In the genomic region with DNA sequence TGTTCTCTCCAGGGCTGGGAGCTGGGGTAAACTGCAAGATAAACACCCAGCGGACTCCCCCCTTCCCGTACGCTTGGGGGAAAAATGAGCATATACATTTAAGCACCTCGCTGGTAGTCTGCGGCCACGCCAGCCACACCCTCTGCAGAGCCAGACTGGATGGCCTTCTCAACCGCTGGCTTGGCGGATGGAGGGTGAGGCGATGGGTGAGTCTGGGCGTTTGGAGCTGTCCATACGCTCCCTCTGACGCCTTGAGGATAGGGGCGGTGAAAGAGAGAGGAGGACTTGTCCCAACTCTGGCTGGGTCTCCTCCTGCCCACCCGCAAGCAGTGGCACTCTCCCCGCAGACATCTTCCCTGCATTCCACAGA, we compare ENCODE assay signal across 8 cellular contexts. TPM values are rescaled to one million over a fixed set of nuclear protein-coding genes. Genes with fewer than 3 reads are reported as not detected.
DNase-seq lines count a peak whose midpoint lies in the region; ATAC-seq and TF ChIP-seq lines count a peak whose summit lies in the region.

No MANE protein-coding gene starts in this region.

- peaks cover 13% of the 10 kb centered on the region; the same call in 1 of the 2 replicates for H3K79me2 ChIP-seq in Loucy (ENCODE audit: insufficient read depth, low read length)

- H3K36me3 Mint-ChIP-seq in CD4-positive, CD25-positive, alpha-beta regulatory T cell: no peaks in the 10 kb centered on the region
- H3K36me3 Mint-ChIP-seq in naive B cell: no peaks in the 10 kb centered on the region

- no peaks in the 10 kb centered on the region for H3F3A ChIP-seq in Loucy (ENCODE audit: low read depth)

- peak overlapping the region in 1 of 3 donors; percentile 36 for H3K27ac Mint-ChIP-seq in CD4-positive, CD25-positive, alpha-beta regulatory T cell
- H3K27ac Mint-ChIP-seq in naive B cell: no peak overlapping the region

- H3K9me3 ChIP-seq in CD4-positive, CD25-positive, alpha-beta regulatory T cell (ENCODE audit: control insufficient read depth in 2 of 2, low read length in 2 of 2): no peaks in the 10 kb centered on the region
- H3K9me3 ChIP-seq in Loucy (ENCODE audit: insufficient read depth, low read depth, low read length) (no peaks in the 10 kb centered on the region), ectodermal cell (ENCODE audit: control insufficient read depth, low read length) (no peaks in the 10 kb centered on the region)

- H2AFZ ChIP-seq in Loucy (ENCODE audit: low read length): peak overlapping the region; percentile 93

- H3K4me1 Mint-ChIP-seq in CD4-positive, CD25-positive, alpha-beta regulatory T cell: peaks cover 5 to 26% (median 22%) of the 10 kb centered on the region in 4 donors
- peaks cover 12 to 27% (median 24%) of the 10 kb centered on the region in 3 donors for H3K4me1 Mint-ChIP-seq in naive B cell

- peak overlapping the region; percentile 90 to 92 (median 90) for H3K4me3 Mint-ChIP-seq in CD4-positive, CD25-positive, alpha-beta regulatory T cell
- peak overlapping the region; percentile 79 to 95 (median 90) for H3K4me3 Mint-ChIP-seq in naive B cell

- peaks cover 5% of the 10 kb centered on the region for H4K20me1 ChIP-seq in Loucy (ENCODE audit: insufficient read depth, low read length, poor library complexity, severe bottlenecking)

- TF ChIP-seq CTCF in Loucy (conservative IDR thresholded peaks at IDR 0.05; ENCODE audit: low read length): no peak

- H3K36me3 ChIP-seq in CD4-positive, CD25-positive, alpha-beta regulatory T cell (ENCODE audit: control insufficient read depth, insufficient read depth, low read length): no peaks in the 10 kb centered on the region
- H3K36me3 ChIP-seq in Loucy (ENCODE audit: insufficient read depth, low read length) (no peaks in the 10 kb centered on the region), ectodermal cell (ENCODE audit: control insufficient read depth, insufficient read depth, low read length) (no peaks in the 10 kb centered on the region)

- DNase-seq in CD4-positive, CD25-positive, alpha-beta regulatory T cell: peak in 1 of 3 donors; percentile 0
- no peak for DNase-seq in naive B cell
- DNase-seq in NCI-H2227 (lab: John Stamatoyannopoulos, UW; ENCODE audit: unreplicated experiment): no peak
- no peak for DNase-seq in Kasumi-1 (lab: John Stamatoyannopoulos, UW)
- no peak for DNase-seq in NOMO-1 treated with DMSO at 0.1 percent for 48 hours (lab: John Stamatoyannopoulos, UW; ENCODE audit: unreplicated experiment)

- WGBS in ectodermal cell, 2 experiments: 13 to 17% methylated on average over 15 of the region's 15 CpGs

- H3K4me1 ChIP-seq in CD4-positive, CD25-positive, alpha-beta regulatory T cell (ENCODE audit: control insufficient read depth, insufficient read depth, low read length, poor library complexity, severe bottlenecking): peaks cover 20% of the 10 kb centered on the region
- peaks cover 54% of the 10 kb centered on the region for H3K4me1 ChIP-seq in Loucy (ENCODE audit: insufficient read depth, low read length, poor library complexity, severe bottlenecking)
- peaks cover 16% of the 10 kb centered on the region for H3K4me1 ChIP-seq in ectodermal cell (ENCODE audit: control insufficient read depth, insufficient read depth, low read length)

- no peak for ATAC-seq in CD4-positive, CD25-positive, alpha-beta regulatory T cell (ENCODE audit: low read depth in 2 of 2)
- ATAC-seq in naive B cell (ENCODE audit: low read depth in 2 of 2) (no peak), GM21528 (IDR thresholded peaks at IDR 0.05; ENCODE audit: low FRiP score, unreplicated experiment) (no peak)

- peak overlapping the region; percentile 19 for H3K4me3 ChIP-seq in CD4-positive, CD25-positive, alpha-beta regulatory T cell (ENCODE audit: low read depth, low read length)
- H3K4me3 ChIP-seq in Loucy (ENCODE audit: low read length, poor library complexity, severe bottlenecking): peak overlapping the region; percentile 85
- H3K4me3 ChIP-seq in ectodermal cell (ENCODE audit: insufficient read depth, low read depth, low read length): peak overlapping the region; percentile 57

- H3K9me3 Mint-ChIP-seq in CD4-positive, CD25-positive, alpha-beta regulatory T cell: peaks cover 0 to 2% (median 0%) of the 10 kb centered on the region in 7 donors
- no peaks in the 10 kb centered on the region for H3K9me3 Mint-ChIP-seq in naive B cell

- H3K27me3 Mint-ChIP-seq in CD4-positive, CD25-positive, alpha-beta regulatory T cell: no peaks in the 10 kb centered on the region
- peaks cover 24 to 88% (median 56%) of the 10 kb centered on the region in 3 donors for H3K27me3 Mint-ChIP-seq in naive B cell

- H3K9ac ChIP-seq in Loucy (ENCODE audit: low read depth, low read length, poor library complexity, severe bottlenecking): peak overlapping the region; percentile 67

- peak overlapping the region; percentile 90 for H3K4me2 ChIP-seq in Loucy (ENCODE audit: low read depth, low read length, poor library complexity, severe bottlenecking)

- H3K9me2 ChIP-seq in Loucy (replicated peaks; ENCODE audit: low read depth, low read length): no peaks in the 10 kb centered on the region

- H3K27ac ChIP-seq in CD4-positive, CD25-positive, alpha-beta regulatory T cell (ENCODE audit: insufficient read depth, low read length, poor library complexity, severe bottlenecking): no peak overlapping the region
- H3K27ac ChIP-seq in ectodermal cell (ENCODE audit: insufficient read depth, low read depth, low read length, poor library complexity, severe bottlenecking): no peak overlapping the region

- no peaks in the 10 kb centered on the region for H3K27me3 ChIP-seq in CD4-positive, CD25-positive, alpha-beta regulatory T cell (ENCODE audit: control insufficient read depth, insufficient read depth, low read length)
- H3K27me3 ChIP-seq in Loucy (ENCODE audit: insufficient read depth, low read length, poor library complexity, severe bottlenecking) (no peaks in the 10 kb centered on the region), ectodermal cell (ENCODE audit: control insufficient read depth, insufficient read depth, low read length, poor library complexity, severe bottlenecking) (peaks cover 58% of the 10 kb centered on the region)

RNA-seq across cellular contexts. Expression of gene ITGA3, which starts 1.0 kb away (rescaled TPM):
- 14.4 TPM for total RNA-seq in CD4-positive, CD25-positive, alpha-beta regulatory T cell
- polyA plus RNA-seq in CD4-positive, CD25-positive, alpha-beta regulatory T cell: 1 to 10 TPM; 1.7 to 3.9 (median 2.7) TPM
- 9.0 TPM for polyA plus RNA-seq in ectodermal cell (2013, experiment 1 of 4)
- polyA plus RNA-seq in ectodermal cell (2013, experiment 2 of 4): 8.5 TPM
- 7.9 TPM for polyA plus RNA-seq in ectodermal cell (2013, experiment 3 of 4)
- polyA plus RNA-seq in ectodermal cell (2013, experiment 4 of 4): 8.1 TPM
- 1 to 10 TPM in 1 of 6 donors, under 1 TPM in 4, not detected in 1; 0.29 to 1.4 (median 0.62) TPM for polyA plus RNA-seq in naive B cell (ENCODE audit: low read depth in 6 of 6)

RNA-seq across cellular contexts. Expression of gene PDK2, which starts 38.2 kb away (rescaled TPM):
- 25.2 TPM for total RNA-seq in CD4-positive, CD25-positive, alpha-beta regulatory T cell
- polyA plus RNA-seq in CD4-positive, CD25-positive, alpha-beta regulatory T cell: 10 to 100 TPM; 42.1 to 65.2 (median 54.0) TPM
- 43.7 TPM for polyA plus RNA-seq in ectodermal cell (2013, experiment 1 of 4)
- 41.2 TPM for polyA plus RNA-seq in ectodermal cell (2013, experiment 2 of 4)
- polyA plus RNA-seq in ectodermal cell (2013, experiment 3 of 4): 26.7 TPM
- polyA plus RNA-seq in ectodermal cell (2013, experiment 4 of 4): 31.7 TPM
- 10 to 100 TPM; 33.4 to 49.6 (median 40.3) TPM for polyA plus RNA-seq in naive B cell (ENCODE audit: low read depth in 6 of 6)

Comparison
In these comparisons a context has a peak if more than half of its experiments do, and no peak if none do; other contexts are left out.
1. H3K4me3 ChIP-seq: peak in every context shown above with its lines; median percentile 85 in Loucy; 57 in ectodermal cell; 19 in CD4-positive, CD25-positive, alpha-beta regulatory T cell.